23 cellular contexts compared by ENCODE assay signal in the genomic region with DNA sequence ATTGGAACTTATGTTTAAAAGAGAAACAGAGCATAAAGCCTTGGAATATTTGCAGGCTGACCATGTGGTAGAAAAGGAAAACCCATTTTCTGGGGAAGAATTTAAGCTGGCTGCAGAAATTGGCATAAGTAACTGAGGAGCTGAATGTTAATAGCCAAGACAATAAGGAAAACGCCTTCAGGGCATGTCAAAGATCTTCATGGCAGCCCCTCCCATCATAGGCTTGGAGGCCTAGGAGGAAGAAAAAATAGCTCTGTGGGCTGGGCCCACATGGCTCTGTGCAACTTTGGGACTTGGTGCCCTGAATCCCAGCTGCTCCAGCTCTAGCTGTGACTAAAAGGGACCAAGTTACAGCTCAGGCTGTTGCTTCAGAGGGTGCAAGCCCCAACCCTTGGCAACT. TPM values are rescaled to one million over a fixed set of nuclear protein-coding genes. Genes with fewer than 3 reads are reported as not detected.
DNase-seq lines count a peak whose midpoint lies in the region; ATAC-seq and FAIRE-seq lines count a peak whose summit lies in the region.
"Had no signal": no experiment of that assay in that cellular context is flagged by ENCODE, and none has a peak within 500 bp of the region (broad histone marks: within the 10 kb centered on the region; RNA-seq: fewer than 3 reads in every experiment).

No MANE protein-coding gene starts in this region.

- FAIRE-seq in HTR-8/SVneo (lab: Jason Lieb, UNC), result no peak
- FAIRE-seq: G401.6, GM18507 had no signal

- no peak overlapping the region for H3K9ac ChIP-seq in adipocyte (ENCODE audit: low read length)

- DNase-seq in HAP-1 (ENCODE audit: low spot score in 2 of 2) (peak; percentile 49 to 58), adipocyte (ENCODE audit: low read depth) (peak; percentile 65), left colon (peak in 1 of 2 donors; percentile 12), NCI-H1436 (lab: John Stamatoyannopoulos, UW) (no peak), HTR-8/SVneo (ENCODE audit: insufficient read length, low spot score) (no peak)
- no peak for DNase-seq in activated CD8-positive, alpha-beta memory T cell treated with anti-CD3 and anti-CD28 coated beads, Interleukin-2, amount 50 U/mL, for 4 hours
- DNase-seq: CD4-positive, CD25-positive, alpha-beta regulatory T cell; DMS 273 treated with DMSO at 0.1 percent for 48 hours; DMS79 treated with DMSO at 0.1 percent for 48 hours; GOT3; KBM-7; NCI-H1092 treated with DMSO at 0.1 percent for 48 hours; NCI-H146; NCI-H2029; NCI-H226; NCI-H510A treated with DMSO at 0.1 percent for 48 hours; NCI-H82; Peyer's patch; SJCRH30; T-helper 1 cell had no signal

- H3K4me3 ChIP-seq in HAP-1, result no peak overlapping the region
- H3K4me3 ChIP-seq in adipocyte (ENCODE audit: low read length), result no peak overlapping the region
- H3K4me3 ChIP-seq: Peyer's patch, SJCRH30 had no signal

- H3K9me3 ChIP-seq in HAP-1 (peaks cover 3% of the 10 kb centered on the region; the same call in 1 of the 2 replicates), adipocyte (ENCODE audit: control insufficient read depth, low read length) (no peaks in the 10 kb centered on the region)
- H3K9me3 ChIP-seq: Peyer's patch, SJCRH30 had no signal

- H3K36me3 ChIP-seq in HAP-1 (replicated peaks) (no peaks in the 10 kb centered on the region), adipocyte (ENCODE audit: control insufficient read depth, insufficient read depth, low read length, severe bottlenecking) (no peaks in the 10 kb centered on the region)
- H3K36me3 ChIP-seq: Peyer's patch, SJCRH30 had no signal

- in situ Hi-C loops in HAP-1 (cut with MboI; ENCODE audit: low sequenced_read_pairs), result no loop called here

- H3K4me1 ChIP-seq in HAP-1 (peaks cover 30% of the 10 kb centered on the region), adipocyte (ENCODE audit: control insufficient read depth, insufficient read depth, low read length) (no peaks in the 10 kb centered on the region)
- H3K4me1 ChIP-seq: Peyer's patch had no signal

- H3K27me3 ChIP-seq in HAP-1 (ENCODE audit: low read depth) (no peaks in the 10 kb centered on the region), adipocyte (replicated peaks; ENCODE audit: control insufficient read depth, insufficient read depth, low read length) (no peaks in the 10 kb centered on the region)
- H3K27me3 ChIP-seq: Peyer's patch had no signal

- intact Hi-C loops in left colon (cut with DNase I, micrococcal nuclease), result no loop called here

- ATAC-seq in left colon (peak; percentile 92), GM19035 (IDR thresholded peaks at IDR 0.05; ENCODE audit: unreplicated experiment) (no peak)

RNA-seq across cellular contexts. Expression of a gene that starts 51.5 kb away (rescaled TPM):
- total RNA-seq in left colon, result 1 to 10 TPM; 6.4 to 9.1 TPM

Comparison
In these comparisons a context has a peak if more than half of its experiments do, and no peak if none do; other contexts are left out.
1. DNase-seq: peak in HAP-1 (2 of 2) and adipocyte (single experiment); none in activated CD8-positive, alpha-beta memory T cell treated with anti-CD3 and anti-CD28 coated beads, Interleukin-2, amount 50 U/mL, for 4 hours (single experiment), NCI-H1436 (single experiment) and HTR-8/SVneo (single experiment).